Comparison of ENCODE assay signal across 8 cellular contexts in the genomic region with DNA sequence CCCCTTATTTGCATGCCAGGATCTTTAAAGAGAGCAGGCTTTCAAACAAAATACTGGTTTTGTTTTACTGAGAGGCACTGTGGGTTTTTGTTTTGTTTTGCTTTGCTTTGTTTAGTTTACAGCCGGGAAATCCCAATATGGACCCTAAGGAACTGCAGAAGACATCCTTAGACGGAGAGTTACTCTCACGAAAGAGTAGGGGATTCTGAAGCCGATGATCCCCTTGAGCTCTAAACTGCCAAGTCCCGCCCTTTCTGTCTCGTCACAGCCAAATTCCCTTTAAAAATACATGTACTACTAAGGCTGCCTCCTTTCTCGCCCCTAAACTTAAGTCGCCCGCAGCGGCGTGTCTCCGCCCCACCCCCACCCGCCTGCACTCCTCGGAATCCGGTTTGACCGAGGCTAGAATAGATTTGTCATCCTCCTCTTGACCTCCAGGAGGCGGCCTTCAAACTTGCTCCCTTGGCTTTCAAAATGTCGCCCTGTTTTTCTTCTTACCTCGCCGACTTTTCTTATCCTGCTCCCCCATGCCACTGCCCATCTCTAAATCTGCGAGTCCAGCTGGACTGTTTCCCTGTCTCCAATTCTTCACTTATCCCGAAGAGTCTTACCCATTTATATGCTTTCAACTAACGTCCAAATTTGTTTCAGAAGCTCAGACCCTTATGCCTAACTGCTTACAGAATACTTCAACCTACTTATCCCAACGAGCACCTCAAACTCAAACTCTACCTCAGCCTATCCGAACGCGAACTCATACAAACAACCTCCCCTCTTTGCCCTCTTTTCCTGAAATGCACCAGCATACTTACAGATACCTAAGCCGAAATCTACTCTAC. TPM values are rescaled to one million over a fixed set of nuclear protein-coding genes. Genes with fewer than 3 reads are reported as not detected.
DNase-seq lines count a peak whose midpoint lies in the region; ATAC-seq and TF ChIP-seq lines count a peak whose summit lies in the region.

No MANE protein-coding gene starts in this region.

- TF ChIP-seq CTCF in GM06990 (IDR thresholded peaks at IDR 0.05; ENCODE audit: insufficient read depth, low read length, poor library complexity, severe bottlenecking), result peak; percentile 73
- TF ChIP-seq CTCF in hepatocyte (IDR thresholded peaks at IDR 0.05; ENCODE audit: poor library complexity), result peak; percentile 61

- H3K36me3 ChIP-seq in GM06990 (ENCODE audit: control insufficient read depth, insufficient read depth, low read length), result no peaks in the 10 kb centered on the region
- H3K36me3 ChIP-seq in hepatocyte (replicated peaks; ENCODE audit: insufficient read depth, low read depth), result no peaks in the 10 kb centered on the region

- DNase-seq in GM06990 (ENCODE audit: extremely low read depth, insufficient read length) (peak; percentile 96), NCI-H1436 treated with DMSO at 0.1 percent for 48 hours (lab: John Stamatoyannopoulos, UW) (peak; percentile 66), T-cell (peak in 32 of 34 experiments; percentile 43 to 74 (median 61)), amygdala (lab: John Stamatoyannopoulos, UW) (peak in 55 of 56 donors; percentile 3 to 88 (median 59)), hepatocyte (ENCODE audit: low spot score) (peak; percentile 93), retina (peak; percentile 92)

- peaks cover 14% of the 10 kb centered on the region for H3K4me1 ChIP-seq in hepatocyte (ENCODE audit: insufficient read depth)

- no peaks in the 10 kb centered on the region for H3K27me3 ChIP-seq in GM06990 (replicated peaks; ENCODE audit: control insufficient read depth, insufficient read depth, low read length)
- H3K27me3 ChIP-seq in hepatocyte, result no peaks in the 10 kb centered on the region

- peak overlapping the region; percentile 98 for H3K27ac ChIP-seq in hepatocyte

- no peaks in the 10 kb centered on the region for H3K36me3 Mint-ChIP-seq in T-cell

- H3K4me3 ChIP-seq in GM06990 (replicated peaks; ENCODE audit: low read depth, low read length) (peak overlapping the region; percentile 58), hepatocyte (peak overlapping the region; percentile 35)

- 3% methylated on average over 28 of the region's 28 CpGs for WGBS in hepatocyte (ENCODE audit: low lambda C conversion rate, missing lambda C conversion rate)

- peaks cover 21% of the 10 kb centered on the region for H3K79me2 ChIP-seq in hepatocyte

- no peaks in the 10 kb centered on the region for H3K9me3 Mint-ChIP-seq in T-cell

- H2AFZ ChIP-seq in hepatocyte, result peak overlapping the region; percentile 61

- POLR2A ChIA-PET in T-cell (lab: Charles Lee), result interaction anchor here (0.5 to 4.1 kb wide), 18 partner anchors 13 to 1118 kb away, joined by 3 to 56 read pairs (median 7); a partner anchor contains a TSS

- H3K4me2 ChIP-seq in hepatocyte, result peak overlapping the region; percentile 73

- peak; percentile 27 for ATAC-seq in HG02678 (IDR thresholded peaks at IDR 0.05; ENCODE audit: unreplicated experiment)
- ATAC-seq in T-cell (replicated peaks in 1 of 4), result peak in 3 of 4 experiments; percentile 6 to 12 (median 10)
- no peak for ATAC-seq in HG02973 (IDR thresholded peaks at IDR 0.05; ENCODE audit: unreplicated experiment)

- H4K20me1 ChIP-seq in hepatocyte (ENCODE audit: insufficient read depth, poor library complexity, severe bottlenecking), result peaks cover 25% of the 10 kb centered on the region

- CTCF ChIA-PET in T-cell (lab: Charles Lee), result interaction anchor here in 1 of 2 donors (0.6 to 2.5 kb wide), 5 partner anchors 11 to 507 kb away, joined by 3 to 21 read pairs (median 7); a partner anchor contains a TSS

- H3K27ac Mint-ChIP-seq in T-cell, result no peak overlapping the region

- H3K9me2 ChIP-seq in hepatocyte (replicated peaks; ENCODE audit: insufficient read depth), result no peaks in the 10 kb centered on the region

- H3K9me3 ChIP-seq in hepatocyte (ENCODE audit: low read depth), result no peaks in the 10 kb centered on the region

- no peaks in the 10 kb centered on the region for H3K27me3 Mint-ChIP-seq in T-cell

- H3K4me3 Mint-ChIP-seq in T-cell, result no peak overlapping the region

- H3K4me1 Mint-ChIP-seq in T-cell, result peaks cover 0 to 2% (median 2%) of the 10 kb centered on the region in 3 donors

RNA-seq across cellular contexts. Expression of a gene that starts 11.0 kb away (rescaled TPM):
- total RNA-seq in T-cell, result 10 to 100 TPM in 3 of 5 donors, 1 to 10 TPM in 2; 6.0 to 27.6 (median 26.1) TPM
- total RNA-seq in hepatocyte, result 8.5 and 16.1 TPM in 2 replicates
- 19.0 and 20.6 TPM in 2 replicates for polyA plus RNA-seq in hepatocyte

RNA-seq across cellular contexts. Expression of a gene that starts 29.3 kb away (rescaled TPM):
- 1 to 10 TPM; 3.1 to 4.5 (median 3.9) TPM for total RNA-seq in T-cell
- total RNA-seq in hepatocyte, result 4.5 and 5.0 TPM in 2 replicates
- 5.5 and 8.9 TPM in 2 replicates for polyA plus RNA-seq in hepatocyte

RNA-seq across cellular contexts. Expression of a gene that starts 39.2 kb away (rescaled TPM):
- total RNA-seq in T-cell (10 to 100 TPM; 45.3 to 54.6 (median 51.6) TPM), hepatocyte (16.8 and 23.3 TPM in 2 replicates)
- 58.6 and 68.0 TPM in 2 replicates for polyA plus RNA-seq in hepatocyte

RNA-seq across cellular contexts. Expression of a gene that starts 48.3 kb away (rescaled TPM):
- total RNA-seq in T-cell (1 to 10 TPM in 4 of 5 donors, under 1 TPM in 1; 0.58 to 2.5 (median 1.5) TPM), hepatocyte (34.8 and 37.0 TPM in 2 replicates)
- 34.0 and 40.2 TPM in 2 replicates for polyA plus RNA-seq in hepatocyte
